9 cellular contexts compared by ENCODE assay signal in genomic region chr5:96687812-96688453, GRCh38. TPM values are rescaled to one million over a fixed set of nuclear protein-coding genes. Genes with fewer than 3 reads are reported as not detected.
DNase-seq lines count a peak whose midpoint lies in the region; ATAC-seq and TF ChIP-seq lines count a peak whose summit lies in the region.
"Had no signal": no experiment of that assay in that cellular context is flagged by ENCODE, and none has a peak within 500 bp of the region (broad histone marks: within the 10 kb centered on the region; RNA-seq: fewer than 3 reads in every experiment).

No MANE protein-coding gene starts in this region.

- H3K4me3 ChIP-seq in SK-N-SH (ENCODE audit: low read depth in 2 of 2, low read length in 1 of 2) = peak overlapping the region in 1 of 2 experiments; percentile 40; a peak in 2 of 4 replicates
- peak overlapping the region in 1 of 4 experiments; percentile 42 for H3K4me3 ChIP-seq in fibroblast of lung (replicated peaks in 1 of 4; ENCODE audit: control extremely low read depth in 1 of 4, insufficient read depth in 1 of 4, low read depth in 3 of 4, low read length in 4 of 4)
- H3K4me3 ChIP-seq: BLaER1 treated with 17β-estradiol and CSF1 and Interleukin-3, amounts not matched to agents 10 nM and 100 nM had no signal

- H3K27me3 Mint-ChIP-seq in activated naive CD4-positive, alpha-beta T cell treated with anti-CD3 and anti-CD28 coated beads, Interleukin-2, amount 10 ng/mL, durations not matched to agents 7 days and 5 days = no peaks in the 10 kb centered on the region

- TF ChIP-seq RAD21 in Ishikawa (IDR thresholded peaks at IDR 0.05; ENCODE audit: low read depth) = peak; percentile 76
- peak; percentile 89 for TF ChIP-seq RAD21 in SK-N-SH (IDR thresholded peaks at IDR 0.05; ENCODE audit: low read length)

- H3K36me3 ChIP-seq in SK-N-SH (replicated peaks in 1 of 2; ENCODE audit: control insufficient read depth in 1 of 2, insufficient read depth in 2 of 2, low read length in 1 of 2) (peaks cover 6 to 30% of the 10 kb centered on the region in 2 experiments), fibroblast of lung (ENCODE audit: control insufficient read depth, insufficient read depth, low read length) (no peaks in the 10 kb centered on the region)

- no peak overlapping the region for H3K4me3 Mint-ChIP-seq in activated naive CD4-positive, alpha-beta T cell treated with anti-CD3 and anti-CD28 coated beads, Interleukin-2, amount 10 ng/mL, durations not matched to agents 7 days and 5 days

- peaks cover 3 to 15% of the 10 kb centered on the region in 2 experiments; a peak in 3 of 4 replicates for H3K4me1 ChIP-seq in SK-N-SH (ENCODE audit: control insufficient read depth in 1 of 2, insufficient read depth in 2 of 2, low read depth in 1 of 2, low read length in 1 of 2)
- peaks cover 3% of the 10 kb centered on the region for H3K4me1 ChIP-seq in fibroblast of lung (ENCODE audit: control insufficient read depth, extremely low read depth, insufficient read depth, low read length)
- H3K4me1 ChIP-seq: BLaER1 treated with 17β-estradiol and CSF1 and Interleukin-3, amounts not matched to agents 10 nM and 100 nM had no signal

- H3K27ac ChIP-seq in SK-N-SH (ENCODE audit: low read depth in 2 of 2, low read length in 1 of 2) (no peak overlapping the region), fibroblast of lung (ENCODE audit: insufficient read depth, low read length) (no peak overlapping the region)
- H3K27ac ChIP-seq: BLaER1 treated with 17β-estradiol and CSF1 and Interleukin-3, amounts not matched to agents 10 nM and 100 nM had no signal

- H4K20me1 ChIP-seq in SK-N-SH (ENCODE audit: insufficient read depth) (peaks cover 9% of the 10 kb centered on the region), fibroblast of lung (ENCODE audit: control insufficient read depth, extremely low read depth, insufficient read depth, low read length) (no peaks in the 10 kb centered on the region)

- no peak for TF ChIP-seq EP300 in Ishikawa (IDR thresholded peaks at IDR 0.05; ENCODE audit: borderline replicate concordance)
- TF ChIP-seq EP300 in SK-N-SH (IDR thresholded peaks at IDR 0.05; ENCODE audit: borderline replicate concordance in 1 of 2, low read depth in 1 of 2, low read length in 1 of 2) = no peak

- H3K79me2 ChIP-seq in SK-N-SH (ENCODE audit: insufficient read depth) (peaks cover 57% of the 10 kb centered on the region), fibroblast of lung (ENCODE audit: control insufficient read depth, insufficient read depth, low read length) (peaks cover 57% of the 10 kb centered on the region)

- TF ChIP-seq CTCF in SK-N-SH (IDR thresholded peaks at IDR 0.05) (peak; percentile 80), fibroblast of lung (conservative IDR thresholded peaks at IDR 0.05 in 1 of 2, IDR thresholded peaks at IDR 0.05 in 1 of 2; ENCODE audit: low read depth in 1 of 2, low read length in 2 of 2) (peak; percentile 47 to 69)

- CTCF ChIA-PET in SK-N-SH (lab: Yijun Ruan, JAX) = interaction anchor here (0.6 to 4.3 kb wide), 38 partner anchors 9 to 490 kb away, joined by 3 to 89 read pairs (median 4); partner anchors contain the start of gene CAST
- CTCF ChIA-PET in activated naive CD4-positive, alpha-beta T cell treated with anti-CD3 and anti-CD28 coated beads, Interleukin-2, amount 10 ng/mL, durations not matched to agents 7 days and 5 days (lab: Charles Lee) = interaction anchor here (0.9 to 1.7 kb wide), 8 partner anchors 13 to 84 kb away, joined by 3 to 17 read pairs (median 4); no protein-coding TSS in a partner anchor

- H3K9me3 Mint-ChIP-seq in activated naive CD4-positive, alpha-beta T cell treated with anti-CD3 and anti-CD28 coated beads, Interleukin-2, amount 10 ng/mL, durations not matched to agents 7 days and 5 days = no peaks in the 10 kb centered on the region

- H3K9me2 ChIP-seq in SK-N-SH = no peaks in the 10 kb centered on the region

- peaks cover 9% of the 10 kb centered on the region for H3K4me1 Mint-ChIP-seq in activated naive CD4-positive, alpha-beta T cell treated with anti-CD3 and anti-CD28 coated beads, Interleukin-2, amount 10 ng/mL, durations not matched to agents 7 days and 5 days

- H2AFZ ChIP-seq in SK-N-SH (ENCODE audit: low read depth) (peak overlapping the region; percentile 58; the same call in 1 of the 2 replicates), fibroblast of lung (ENCODE audit: low read length) (no peak overlapping the region)

- peak; percentile 31 for DNase-seq in NCI-H1105 treated with DMSO at 0.1 percent for 48 hours (lab: John Stamatoyannopoulos, UW)
- no peak for DNase-seq in NCI-H1105 (lab: John Stamatoyannopoulos, UW)
- DNase-seq in SK-N-SH = peak; percentile 68
- DNase-seq in fibroblast of lung (ENCODE audit: low read depth in 2 of 2) = peak; percentile 67 to 83
- DNase-seq in pons (ENCODE audit: low spot score) = peak; percentile 46
- DNase-seq in activated naive CD4-positive, alpha-beta T cell treated with anti-CD3 and anti-CD28 coated beads, Interleukin-2, amount 10 ng/mL, durations not matched to agents 7 days and 5 days = no peak

- H3K27me3 ChIP-seq in SK-N-SH (ENCODE audit: insufficient read depth) (no peaks in the 10 kb centered on the region), fibroblast of lung (ENCODE audit: control insufficient read depth, insufficient read depth, low read length) (no peaks in the 10 kb centered on the region)

- peak overlapping the region; percentile 32; the same call in 1 of the 2 replicates for H3K9ac ChIP-seq in SK-N-SH
- no peak overlapping the region for H3K9ac ChIP-seq in fibroblast of lung (ENCODE audit: insufficient read depth, low read length)

- no peak overlapping the region for H3K27ac Mint-ChIP-seq in activated naive CD4-positive, alpha-beta T cell treated with anti-CD3 and anti-CD28 coated beads, Interleukin-2, amount 10 ng/mL, durations not matched to agents 7 days and 5 days

- H3K4me2 ChIP-seq in SK-N-SH (peak overlapping the region; percentile 66), fibroblast of lung (ENCODE audit: extremely low read depth, insufficient read depth, low read length) (peak overlapping the region; percentile 73)

- H3K9me3 ChIP-seq in SK-N-SH (no peaks in the 10 kb centered on the region), fibroblast of lung (ENCODE audit: control insufficient read depth, insufficient read depth, low read depth, low read length) (no peaks in the 10 kb centered on the region)
- H3K9me3 ChIP-seq: BLaER1 treated with 17β-estradiol and CSF1 and Interleukin-3, amounts not matched to agents 10 nM and 100 nM had no signal

- WGBS in SK-N-SH (ENCODE audit: low lambda C conversion rate) = 49% methylated on average over 5 of the region's 5 CpGs

- ATAC-seq in GM21529 (IDR thresholded peaks at IDR 0.05; ENCODE audit: unreplicated experiment) = peak; percentile 85

- peaks cover 13% of the 10 kb centered on the region for H3K36me3 Mint-ChIP-seq in activated naive CD4-positive, alpha-beta T cell treated with anti-CD3 and anti-CD28 coated beads, Interleukin-2, amount 10 ng/mL, durations not matched to agents 7 days and 5 days

- peaks cover 12% of the 10 kb centered on the region for H3F3A ChIP-seq in SK-N-SH (replicated peaks; ENCODE audit: insufficient read depth)

- POLR2A ChIA-PET in SK-N-SH (lab: Yijun Ruan, JAX) = no interaction called here

TF ChIP-seq in Ishikawa, 13 proteins besides CTCF, POLR2A, EP300 and RAD21:
- no peak for TF ChIP-seq CEBPB (IDR thresholded peaks at IDR 0.05)
- no peak for TF ChIP-seq CREB1 (IDR thresholded peaks at IDR 0.05; ENCODE audit: low read depth)
- no peak for TF ChIP-seq TAF1 (IDR thresholded peaks at IDR 0.05; ENCODE audit: low read depth)
- TF ChIP-seq YY1 (IDR thresholded peaks at IDR 0.05; ENCODE audit: low read depth) = no peak
- no peak for TF ChIP-seq MAX (IDR thresholded peaks at IDR 0.05)
- TF ChIP-seq FOXM1 (IDR thresholded peaks at IDR 0.05; ENCODE audit: borderline replicate concordance, low read depth) = no peak
- no peak for TF ChIP-seq NFIC (IDR thresholded peaks at IDR 0.05)

TF ChIP-seq in SK-N-SH, 30 proteins besides CTCF, POLR2A, EP300 and RAD21:
- peak; percentile 40; the same call in 1 of the 2 replicates for TF ChIP-seq RFX5 (IDR thresholded peaks at IDR 0.05; ENCODE audit: low read length)
- TF ChIP-seq, protein P1, sequence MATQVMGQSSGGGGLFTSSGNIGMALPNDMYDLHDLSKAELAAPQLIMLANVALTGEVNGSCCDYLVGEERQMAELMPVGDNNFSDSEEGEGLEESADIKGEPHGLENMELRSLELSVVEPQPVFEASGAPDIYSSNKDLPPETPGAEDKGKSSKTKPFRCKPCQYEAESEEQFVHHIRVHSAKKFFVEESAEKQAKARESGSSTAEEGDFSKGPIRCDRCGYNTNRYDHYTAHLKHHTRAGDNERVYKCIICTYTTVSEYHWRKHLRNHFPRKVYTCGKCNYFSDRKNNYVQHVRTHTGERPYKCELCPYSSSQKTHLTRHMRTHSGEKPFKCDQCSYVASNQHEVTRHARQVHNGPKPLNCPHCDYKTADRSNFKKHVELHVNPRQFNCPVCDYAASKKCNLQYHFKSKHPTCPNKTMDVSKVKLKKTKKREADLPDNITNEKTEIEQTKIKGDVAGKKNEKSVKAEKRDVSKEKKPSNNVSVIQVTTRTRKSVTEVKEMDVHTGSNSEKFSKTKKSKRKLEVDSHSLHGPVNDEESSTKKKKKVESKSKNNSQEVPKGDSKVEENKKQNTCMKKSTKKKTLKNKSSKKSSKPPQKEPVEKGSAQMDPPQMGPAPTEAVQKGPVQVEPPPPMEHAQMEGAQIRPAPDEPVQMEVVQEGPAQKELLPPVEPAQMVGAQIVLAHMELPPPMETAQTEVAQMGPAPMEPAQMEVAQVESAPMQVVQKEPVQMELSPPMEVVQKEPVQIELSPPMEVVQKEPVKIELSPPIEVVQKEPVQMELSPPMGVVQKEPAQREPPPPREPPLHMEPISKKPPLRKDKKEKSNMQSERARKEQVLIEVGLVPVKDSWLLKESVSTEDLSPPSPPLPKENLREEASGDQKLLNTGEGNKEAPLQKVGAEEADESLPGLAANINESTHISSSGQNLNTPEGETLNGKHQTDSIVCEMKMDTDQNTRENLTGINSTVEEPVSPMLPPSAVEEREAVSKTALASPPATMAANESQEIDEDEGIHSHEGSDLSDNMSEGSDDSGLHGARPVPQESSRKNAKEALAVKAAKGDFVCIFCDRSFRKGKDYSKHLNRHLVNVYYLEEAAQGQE (IDR thresholded peaks at IDR 0.05; ENCODE audit: low read depth, low read length) = no peak
- peak; percentile 81 for TF ChIP-seq SMC3 (IDR thresholded peaks at IDR 0.05; ENCODE audit: low read depth, low read length)
- no peak for TF ChIP-seq MEF2A (IDR thresholded peaks at IDR 0.05; ENCODE audit: borderline replicate concordance, low read depth)

RNA-seq across cellular contexts. Expression of gene CAST, which starts 25.8 kb away (rescaled TPM):
- 80.2 and 82.9 TPM in 2 replicates for polyA plus RNA-seq in SK-N-SH (2012; rRNA removed)
- 95.6 and 113 TPM in 2 replicates for polyA plus RNA-seq in SK-N-SH (2012; cell fraction: cytosol; rRNA removed)
- polyA plus RNA-seq in SK-N-SH (2012; cell fraction: nucleus; rRNA removed) = 53.8 and 106 TPM in 2 replicates
- total RNA-seq in fibroblast of lung = 153 and 203 TPM in 2 replicates
- polyA plus RNA-seq in fibroblast of lung = 378 TPM in 2 replicates
- polyA plus RNA-seq in fibroblast of lung (2012) = 255 and 278 TPM in 2 replicates
- polyA minus RNA-seq in fibroblast of lung (ENCODE audit: low replicate concordance) = 43.3 and 57.6 TPM in 2 replicates

Comparison
In these comparisons a context has a peak if more than half of its experiments do, and no peak if none do; other contexts are left out.
1. DNase-seq: peak in NCI-H1105 treated with DMSO at 0.1 percent for 48 hours (single experiment), SK-N-SH (single experiment), fibroblast of lung (2 of 2) and pons (single experiment); none in NCI-H1105 (single experiment) and activated naive CD4-positive, alpha-beta T cell treated with anti-CD3 and anti-CD28 coated beads, Interleukin-2, amount 10 ng/mL, durations not matched to agents 7 days and 5 days (single experiment).